ENCODE assay signal across 18 cellular contexts in the genomic region with DNA sequence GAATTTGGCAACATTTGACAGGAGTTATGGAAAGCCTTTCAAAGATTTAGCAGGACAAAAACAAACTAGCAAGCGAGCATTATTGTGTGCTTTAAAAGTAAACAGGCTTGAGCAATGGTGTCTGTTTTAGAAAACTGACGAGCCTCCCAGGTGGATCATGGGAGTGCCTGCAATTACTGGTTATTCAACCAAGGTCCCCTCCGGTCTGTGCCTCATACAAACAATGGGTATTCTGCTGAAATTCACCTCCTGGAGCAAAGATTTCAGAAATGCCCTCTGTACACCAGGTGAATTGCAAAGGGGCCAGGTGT. TPM values are rescaled to one million over a fixed set of nuclear protein-coding genes. Genes with fewer than 3 reads are reported as not detected.
"Had no signal": no experiment of that assay in that cellular context is flagged by ENCODE, and none has a peak within 500 bp of the region (broad histone marks: within the 10 kb centered on the region; RNA-seq: fewer than 3 reads in every experiment).

No MANE protein-coding gene starts in this region.

- H3K27ac ChIP-seq: ascending aorta, cardiac muscle cell, testis, upper lobe of right lung had no signal

- H3K9me3 ChIP-seq: ascending aorta, gastroesophageal sphincter, mucosa of descending colon, testis, upper lobe of right lung had no signal

- DNase-seq: activated CD4-positive, alpha-beta T cell treated with anti-CD3 and anti-CD28 coated beads, Interleukin-2, amount 50 U/mL, for 1 hour; activated CD8-positive, alpha-beta memory T cell treated with anti-CD3 and anti-CD28 coated beads for 24 hours; endodermal cell; islet precursor cell; naive thymus-derived CD4-positive, alpha-beta T cell; small intestine; stimulated activated naive CD8-positive, alpha-beta T cell treated with anti-CD3 and anti-CD28 coated beads, Interleukin-15, Interleukin-2, amounts not matched to agents 100 U/mL and 50 U/mL, for 24 hours; SW 1271; testis had no signal

- ATAC-seq: activated CD4-positive, CD25-positive, alpha-beta regulatory T cell treated with anti-CD3 and anti-CD28 coated beads, Interleukin-2, amount 50 U/mL, for 24 hours; naive thymus-derived CD4-positive, alpha-beta T cell; stimulated activated naive CD8-positive, alpha-beta T cell treated with anti-CD3 and anti-CD28 coated beads, Interleukin-15, Interleukin-2, amounts not matched to agents 100 U/mL and 50 U/mL, for 24 hours; upper lobe of right lung had no signal

- H3K4me1 ChIP-seq: ascending aorta, upper lobe of right lung had no signal

- FAIRE-seq: small intestine, TTC549 had no signal

- H3K4me3 ChIP-seq: ascending aorta, cardiac muscle cell, gastroesophageal sphincter, mucosa of descending colon, testis, upper lobe of right lung had no signal

- H3K27me3 ChIP-seq: ascending aorta, cardiac muscle cell, gastroesophageal sphincter, testis, upper lobe of right lung had no signal

- H3K36me3 ChIP-seq: ascending aorta, cardiac muscle cell, upper lobe of right lung had no signal

RNA-seq across cellular contexts. Expression of gene RTP5, which starts 22.4 kb away (rescaled TPM):
- total RNA-seq: ascending aorta, cardiac muscle cell, dermis microvascular lymphatic vessel endothelial cell, endodermal cell, epithelial cell of proximal tubule, gastroesophageal sphincter, mucosa of descending colon, upper lobe of right lung had no signal
- polyA plus RNA-seq: cardiac muscle cell; naive thymus-derived CD4-positive, alpha-beta T cell had no signal

RNA-seq across cellular contexts. Expression of gene PDCD1, which starts 33.2 kb away (rescaled TPM):
- total RNA-seq: ascending aorta, cardiac muscle cell, dermis microvascular lymphatic vessel endothelial cell had no signal
- polyA plus RNA-seq: cardiac muscle cell had no signal
